In genomic region chr2:230784840-230785239, GRCh38 we compare ENCODE assay signal across 12 cellular contexts.
A peak's percentile ranks its signal among the peaks of the same experiment; 100 is the strongest.
DNase-seq lines count a peak whose midpoint lies in the region; ATAC-seq and TF ChIP-seq lines count a peak whose summit lies in the region.
"Had no signal": no experiment of that assay in that cellular context is flagged by ENCODE, and none has a peak within 500 bp of the region (broad histone marks: within the 10 kb centered on the region; RNA-seq: fewer than 3 reads in every experiment).

No MANE protein-coding gene starts in this region.

- H3K4me3 ChIP-seq in HUES64 (ENCODE audit: low read length) (no peak overlapping the region), osteoblast (ENCODE audit: insufficient read depth, low read length) (no peak overlapping the region), PC-9 (no peak overlapping the region)
- H3K4me3 ChIP-seq: BLaER1 treated with 17β-estradiol and CSF1 and Interleukin-3, amounts not matched to agents 10 nM and 100 nM; SK-N-MC had no signal

- POLR2A ChIA-PET in CD4-positive, alpha-beta T cell (lab: Charles Lee): interaction anchor here (0.9 kb wide), 1 partner anchor 9 kb away, joined by 3 read pairs; no protein-coding TSS in a partner anchor
- POLR2A ChIA-PET in PC-9 (lab: Charles Lee; ENCODE audit: unreplicated experiment): no interaction called here

- H3K4me1 ChIP-seq in HUES64 (ENCODE audit: insufficient read depth, low read length) (peaks cover 4% of the 10 kb centered on the region; the same call in 1 of the 2 replicates), osteoblast (ENCODE audit: insufficient read depth, low read length) (peaks cover 12% of the 10 kb centered on the region), PC-9 (replicated peaks; ENCODE audit: insufficient read depth) (peaks cover 27% of the 10 kb centered on the region)

- H4K20me1 ChIP-seq in osteoblast (ENCODE audit: insufficient read depth, low read length) (no peaks in the 10 kb centered on the region), PC-9 (ENCODE audit: insufficient read depth) (no peaks in the 10 kb centered on the region)

- ATAC-seq in CD4-positive, alpha-beta T cell (ENCODE audit: poor library complexity): no peak
- ATAC-seq in effector memory CD8-positive, alpha-beta T cell (replicated peaks): no peak

- peaks cover 60% of the 10 kb centered on the region for H3K4me1 Mint-ChIP-seq in CD4-positive, alpha-beta T cell (ENCODE audit: low read depth)
- H3K4me1 Mint-ChIP-seq in effector memory CD8-positive, alpha-beta T cell (ENCODE audit: low read depth in 2 of 2): peaks cover 41 to 60% of the 10 kb centered on the region in 2 donors
- peaks cover 10% of the 10 kb centered on the region for H3K4me1 Mint-ChIP-seq in mesothelial cell of epicardium

- no peak overlapping the region for H3K27ac ChIP-seq in CD4-positive, alpha-beta T cell (ENCODE audit: low read depth, low read length)
- H3K27ac ChIP-seq in HUES64 (ENCODE audit: low read depth, low read length): peak overlapping the region; percentile 17; the same call in 1 of the 2 replicates
- no peak overlapping the region for H3K27ac ChIP-seq in osteoblast (ENCODE audit: low read depth, low read length)
- no peak overlapping the region for H3K27ac ChIP-seq in PC-9
- H3K27ac ChIP-seq: BLaER1 treated with 17β-estradiol and CSF1 and Interleukin-3, amounts not matched to agents 10 nM and 100 nM; SK-N-MC had no signal

- H3K36me3 ChIP-seq in HUES64 (ENCODE audit: insufficient read depth, low read length) (peaks cover 27% of the 10 kb centered on the region), osteoblast (ENCODE audit: insufficient read depth, low read length) (peaks cover 13% of the 10 kb centered on the region), PC-9 (ENCODE audit: low read depth) (peaks cover 59% of the 10 kb centered on the region)

- H3K79me2 ChIP-seq in osteoblast (ENCODE audit: insufficient read depth, low read length) (peaks cover 86% of the 10 kb centered on the region), PC-9 (ENCODE audit: low read depth) (peaks cover 83% of the 10 kb centered on the region)

- TF ChIP-seq CTCF in CD4-positive, alpha-beta T cell (IDR thresholded peaks at IDR 0.05): no peak
- TF ChIP-seq CTCF in mesothelial cell of epicardium (IDR thresholded peaks at IDR 0.05; ENCODE audit: unreplicated experiment): no peak
- TF ChIP-seq CTCF in osteoblast (IDR thresholded peaks at IDR 0.05; ENCODE audit: extremely low read depth, low read depth, low read length): no peak
- no peak for TF ChIP-seq CTCF in PC-9 (conservative IDR thresholded peaks at IDR 0.05)

- H3K36me3 Mint-ChIP-seq in CD4-positive, alpha-beta T cell (ENCODE audit: low read depth): peaks cover 81% of the 10 kb centered on the region
- H3K36me3 Mint-ChIP-seq in effector memory CD8-positive, alpha-beta T cell (ENCODE audit: insufficient read depth): peaks cover 16% of the 10 kb centered on the region
- peaks cover 60% of the 10 kb centered on the region for H3K36me3 Mint-ChIP-seq in mesothelial cell of epicardium

- H2AFZ ChIP-seq in osteoblast (ENCODE audit: low read length): no peak overlapping the region
- H2AFZ ChIP-seq in PC-9: no peak overlapping the region

- no peak overlapping the region; the same call in 1 of the 2 replicates for H3K9ac ChIP-seq in HUES64 (ENCODE audit: low read depth, low read length)
- H3K9ac ChIP-seq: BLaER1 treated with 17β-estradiol and CSF1 and Interleukin-3, amounts not matched to agents 10 nM and 100 nM had no signal

- H3K9me3 Mint-ChIP-seq in CD4-positive, alpha-beta T cell: peaks cover 8% of the 10 kb centered on the region
- H3K9me3 Mint-ChIP-seq in effector memory CD8-positive, alpha-beta T cell: peaks cover 3 to 10% of the 10 kb centered on the region in 2 donors
- peaks cover 49% of the 10 kb centered on the region for H3K9me3 Mint-ChIP-seq in mesothelial cell of epicardium

- CTCF ChIA-PET in CD4-positive, alpha-beta T cell (lab: Charles Lee): no interaction called here
- CTCF ChIA-PET in PC-9 (lab: Charles Lee): interaction anchor here (0.6 kb wide), 1 partner anchor 170 kb away, joined by 3 read pairs; no protein-coding TSS in a partner anchor

- H3K9me3 ChIP-seq in CD4-positive, alpha-beta T cell (ENCODE audit: control insufficient read depth, low read length): peaks cover 11% of the 10 kb centered on the region
- H3K9me3 ChIP-seq in HUES64 (ENCODE audit: insufficient read depth, low read depth, low read length) (peaks cover 24% of the 10 kb centered on the region), osteoblast (ENCODE audit: low read depth, low read length) (peaks cover 1% of the 10 kb centered on the region), PC-9 (ENCODE audit: insufficient read depth, low read depth) (peaks cover 46% of the 10 kb centered on the region)

- BruUV-seq in PC-9 (replicated peaks; lab: Mats Ljungman, UMichigan): no TSS peak

- H3K27ac Mint-ChIP-seq in CD4-positive, alpha-beta T cell: peak overlapping the region; percentile 61
- peak overlapping the region; percentile 69 to 75 for H3K27ac Mint-ChIP-seq in effector memory CD8-positive, alpha-beta T cell
- H3K27ac Mint-ChIP-seq in mesothelial cell of epicardium: peak overlapping the region; percentile 3

- H3K4me3 Mint-ChIP-seq in CD4-positive, alpha-beta T cell: no peak overlapping the region
- peak overlapping the region in 1 of 2 donors; percentile 14 for H3K4me3 Mint-ChIP-seq in effector memory CD8-positive, alpha-beta T cell
- no peak overlapping the region for H3K4me3 Mint-ChIP-seq in mesothelial cell of epicardium

- H3K27me3 Mint-ChIP-seq in CD4-positive, alpha-beta T cell: no peaks in the 10 kb centered on the region
- no peaks in the 10 kb centered on the region for H3K27me3 Mint-ChIP-seq in effector memory CD8-positive, alpha-beta T cell
- H3K27me3 Mint-ChIP-seq in mesothelial cell of epicardium (ENCODE audit: low read depth): no peaks in the 10 kb centered on the region

- H3K9me2 ChIP-seq in PC-9 (ENCODE audit: insufficient read depth): no peaks in the 10 kb centered on the region

- H3K4me2 ChIP-seq in osteoblast (ENCODE audit: insufficient read depth, low read length): no peak overlapping the region
- H3K4me2 ChIP-seq in PC-9: no peak overlapping the region

- WGBS in HUES64: 93% methylated on average over 2 of the region's 2 CpGs

- peaks cover 54% of the 10 kb centered on the region for H3F3A ChIP-seq in PC-9 (ENCODE audit: insufficient read depth, low read depth)

- no peak for DNase-seq in CD4-positive, alpha-beta T cell
- DNase-seq in effector memory CD8-positive, alpha-beta T cell: no peak
- DNase-seq in mesothelial cell of epicardium (ENCODE audit: low spot score in 2 of 2, unreplicated experiment in 2 of 2) (no peak), osteoblast (ENCODE audit: insufficient read length, low spot score, missing footprints) (no peak), inferior parietal cortex (ENCODE audit: extremely low spot score) (no peak), PC-9 (no peak), mesenteric fat pad (ENCODE audit: low spot score) (no peak)
- DNase-seq: NCI-H774; stimulated activated CD4-positive, alpha-beta T cell treated with anti-CD3 and anti-CD28 coated beads, Interleukin-15, amount 100 ng/mL, for 24 hours had no signal

- H3K27me3 ChIP-seq in CD4-positive, alpha-beta T cell (ENCODE audit: control insufficient read depth, insufficient read depth, low read length): no peaks in the 10 kb centered on the region
- H3K27me3 ChIP-seq in HUES64 (ENCODE audit: insufficient read depth, low read length) (no peaks in the 10 kb centered on the region), osteoblast (ENCODE audit: insufficient read depth, low read length) (no peaks in the 10 kb centered on the region), PC-9 (ENCODE audit: insufficient read depth, low read depth) (no peaks in the 10 kb centered on the region)
- H3K27me3 ChIP-seq: BLaER1 treated with 17β-estradiol and CSF1 and Interleukin-3, amounts not matched to agents 10 nM and 100 nM had no signal

- intact Hi-C loops in CD4-positive, alpha-beta T cell (cut with DNase I, micrococcal nuclease): no loop called here
- intact Hi-C loops in PC-9 (cut with micrococcal nuclease; ENCODE audit: unreplicated experiment): no loop called here

Comparison
In these comparisons a context has a peak if more than half of its experiments do, and no peak if none do; other contexts are left out.
1. H3K27ac Mint-ChIP-seq: peak in every context shown above with its lines; median percentile 72 in effector memory CD8-positive, alpha-beta T cell; 61 in CD4-positive, alpha-beta T cell; 3 in mesothelial cell of epicardium.